ENCODE assay signal across 8 cellular contexts in genomic region chr17:49763735-49764558, GRCh38. TPM values are rescaled to one million over a fixed set of nuclear protein-coding genes. Genes with fewer than 3 reads are reported as not detected.
DNase-seq lines count a peak whose midpoint lies in the region; ATAC-seq and TF ChIP-seq lines count a peak whose summit lies in the region.

A gene with protein sequence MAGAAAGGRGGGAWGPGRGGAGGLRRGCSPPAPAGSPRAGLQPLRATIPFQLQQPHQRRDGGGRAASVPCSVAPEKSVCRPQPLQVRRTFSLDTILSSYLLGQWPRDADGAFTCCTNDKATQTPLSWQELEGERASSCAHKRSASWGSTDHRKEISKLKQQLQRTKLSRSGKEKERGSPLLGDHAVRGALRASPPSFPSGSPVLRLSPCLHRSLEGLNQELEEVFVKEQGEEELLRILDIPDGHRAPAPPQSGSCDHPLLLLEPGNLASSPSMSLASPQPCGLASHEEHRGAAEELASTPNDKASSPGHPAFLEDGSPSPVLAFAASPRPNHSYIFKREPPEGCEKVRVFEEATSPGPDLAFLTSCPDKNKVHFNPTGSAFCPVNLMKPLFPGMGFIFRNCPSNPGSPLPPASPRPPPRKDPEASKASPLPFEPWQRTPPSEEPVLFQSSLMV (minus strand): TSS chr17:49764131. CDS start chr17:49764087, 44 bp downstream.

- H3K4me3 ChIP-seq in BLaER1 (peak within 1 kb of the TSS; percentile 81), colonic mucosa (peak within 1 kb of the TSS; percentile 76)

- peak within 1 kb of the TSS; percentile 95 for H3K4me2 ChIP-seq in BLaER1

- H3K9ac ChIP-seq in BLaER1, result peak within 1 kb of the TSS; percentile 78
- H3K9ac ChIP-seq in colonic mucosa (ENCODE audit: low read depth in 2 of 2, low read length in 2 of 2), result peak within 1 kb of the TSS; percentile 47 to 64

- peaks cover 11% of the 10 kb centered on the region for H3K36me3 ChIP-seq in BLaER1
- no peaks in the 10 kb centered on the region for H3K36me3 ChIP-seq in colonic mucosa

- intact Hi-C loops in colonic mucosa (cut with DNase I) (no loop called here), left colon (cut with DNase I, micrococcal nuclease) (no loop called here)

- peak within 1 kb of the TSS; percentile 65 for H3K27ac ChIP-seq in BLaER1
- H3K27ac ChIP-seq in colonic mucosa, result no peak within 1 kb of the TSS

- H3K27me3 ChIP-seq in BLaER1, result no peaks in the 10 kb centered on the region
- no peaks in the 10 kb centered on the region for H3K27me3 ChIP-seq in colonic mucosa

- no peak for TF ChIP-seq CTCF in colonic mucosa (IDR thresholded peaks at IDR 0.05)

- H4K20me1 ChIP-seq in BLaER1, result peaks cover 46% of the 10 kb centered on the region

- H3K4me1 ChIP-seq in BLaER1 (peaks cover 63% of the 10 kb centered on the region), colonic mucosa (peaks cover 4% of the 10 kb centered on the region)

- DNase-seq in NCI-H526 (lab: John Stamatoyannopoulos, UW) (peak; percentile 100), colonic mucosa (peak; percentile 98), left colon (peak; percentile 96 to 99)
- peak; percentile 95 for DNase-seq in activated CD4-positive, alpha-beta T cell treated with anti-CD3 and anti-CD28 coated beads for 4 hours
- DNase-seq in stimulated activated CD4-positive, alpha-beta T cell treated with anti-CD3 and anti-CD28 coated beads, Interleukin-1b, Interleukin-23, amount 100 ng/mL, for 4 hours (ENCODE audit: low read depth in 2 of 2), result peak; percentile 82 to 91

- H3K9me3 ChIP-seq in BLaER1 (no peaks in the 10 kb centered on the region), colonic mucosa (no peaks in the 10 kb centered on the region)

- ATAC-seq in GM19324 (IDR thresholded peaks at IDR 0.05; ENCODE audit: low FRiP score, unreplicated experiment), result peak; percentile 93
- peak; percentile 91 for ATAC-seq in HG03460 (IDR thresholded peaks at IDR 0.05; ENCODE audit: unreplicated experiment)
- peak; percentile 97 for ATAC-seq in left colon

RNA-seq across cellular contexts. Expression of the gene that starts here (rescaled TPM):
- total RNA-seq in colonic mucosa (1 to 10 TPM; 6.3 to 7.9 TPM), left colon (1 to 10 TPM; 7.6 to 10.0 TPM)
